ENCODE assay signal across 25 cellular contexts in the genomic region with DNA sequence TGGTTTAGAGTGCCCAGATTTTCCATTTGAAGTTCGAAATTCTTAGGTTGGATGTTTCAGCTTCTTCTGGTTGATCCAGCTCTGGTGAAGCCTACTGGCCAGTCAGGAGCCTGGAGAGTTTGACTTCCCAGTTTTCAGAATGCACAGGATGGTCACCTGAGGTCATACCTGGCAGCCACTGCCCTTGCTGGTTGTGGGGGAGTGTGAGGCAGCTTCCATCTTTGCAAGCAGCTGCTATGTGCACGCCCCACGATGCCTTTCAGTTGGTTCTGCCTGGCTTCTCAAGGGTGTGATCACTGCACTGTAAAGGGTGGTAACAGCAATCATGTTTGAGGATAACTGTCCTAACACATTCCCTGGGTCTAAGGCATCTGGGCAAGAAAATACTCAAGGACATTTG.
"Had no signal": no experiment of that assay in that cellular context is flagged by ENCODE, and none has a peak within 500 bp of the region (broad histone marks: within the 10 kb centered on the region; RNA-seq: fewer than 3 reads in every experiment).

No MANE protein-coding gene starts in this region.

- DNase-seq: dorsolateral prefrontal cortex; effector CD8-positive, alpha-beta T cell; foreskin keratinocyte; heart left ventricle; left cardiac atrium; left ventricle myocardium superior; lower lobe of right lung; natural killer cell; stimulated activated CD4-positive, alpha-beta T cell treated with anti-CD3 and anti-CD28 coated beads, Interleukin-12 subunit alpha, Interleukin-12 subunit beta, amount 100 ng/mL, for 4 hours; stimulated activated CD4-positive, alpha-beta T cell treated with anti-CD3 and anti-CD28 coated beads, Interleukin-1b, Interleukin-23, amount 100 ng/mL, for 48 hours; stimulated activated CD4-positive, alpha-beta T cell treated with anti-CD3 and anti-CD28 coated beads, Interleukin-4, amount 100 ng/mL, for 1 hour; stimulated activated CD8-positive, alpha-beta memory T cell treated with anti-CD3 and anti-CD28 coated beads, Interleukin-4, amount 100 ng/mL, for 48 hours; stimulated activated naive CD4-positive, alpha-beta T cell; stimulated activated naive CD8-positive, alpha-beta T cell treated with anti-CD3 and anti-CD28 coated beads, Interleukin-15, amount 100 ng/mL, for 72 hours; trophoblast cell had no signal

- H3K27me3 ChIP-seq: dorsolateral prefrontal cortex, esophagus muscularis mucosa, foreskin keratinocyte, gastroesophageal sphincter, heart left ventricle, hepatocyte, neutrophil, suprapubic skin, vagina had no signal

- H3K36me3 Mint-ChIP-seq: natural killer cell had no signal

- H3K27me3 Mint-ChIP-seq: progenitor cell of endocrine pancreas; stimulated activated naive CD8-positive, alpha-beta T cell treated with anti-CD3 and anti-CD28 coated beads, Interleukin-15, amount 100 ng/mL, for 72 hours had no signal

- H3K4me3 Mint-ChIP-seq: natural killer cell; stimulated activated naive CD8-positive, alpha-beta T cell treated with anti-CD3 and anti-CD28 coated beads, Interleukin-15, amount 100 ng/mL, for 72 hours had no signal

- H3K9me3 ChIP-seq: esophagus muscularis mucosa, gastroesophageal sphincter, heart left ventricle, lower lobe of right lung, neutrophil, suprapubic skin, vagina had no signal

- H3K27ac ChIP-seq: dorsolateral prefrontal cortex, esophagus muscularis mucosa, foreskin keratinocyte, gastroesophageal sphincter, hepatocyte, lower lobe of right lung, neutrophil, parathyroid adenoma, suprapubic skin, vagina had no signal

- H3K4me3 ChIP-seq: dorsolateral prefrontal cortex, esophagus muscularis mucosa, gastroesophageal sphincter, heart left ventricle, hepatocyte, lower lobe of right lung, smooth muscle cell, suprapubic skin, vagina had no signal

- H3K9ac ChIP-seq: parathyroid adenoma had no signal

- H3K27ac Mint-ChIP-seq: natural killer cell; progenitor cell of endocrine pancreas; stimulated activated naive CD8-positive, alpha-beta T cell treated with anti-CD3 and anti-CD28 coated beads, Interleukin-15, amount 100 ng/mL, for 72 hours had no signal

- H3K4me1 ChIP-seq: foreskin keratinocyte, parathyroid adenoma, suprapubic skin, vagina had no signal

- H2AFZ ChIP-seq: hepatocyte, parathyroid adenoma had no signal

- H3K4me2 ChIP-seq: hepatocyte, smooth muscle cell had no signal

- H3K4me1 Mint-ChIP-seq: stimulated activated naive CD8-positive, alpha-beta T cell treated with anti-CD3 and anti-CD28 coated beads, Interleukin-15, amount 100 ng/mL, for 72 hours had no signal

- H3K9me3 Mint-ChIP-seq: natural killer cell; stimulated activated naive CD8-positive, alpha-beta T cell treated with anti-CD3 and anti-CD28 coated beads, Interleukin-15, amount 100 ng/mL, for 72 hours had no signal

- ATAC-seq: foreskin keratinocyte; gastroesophageal sphincter; heart left ventricle; left cardiac atrium; left ventricle myocardium superior; lower lobe of right lung; natural killer cell; sciatic nerve; stimulated activated naive CD8-positive, alpha-beta T cell treated with anti-CD3 and anti-CD28 coated beads, Interleukin-15, amount 100 ng/mL, for 72 hours had no signal

- H3K36me3 ChIP-seq: lower lobe of right lung, neutrophil, suprapubic skin, vagina had no signal
